ENCODE assay signal across 40 cellular contexts in genomic region chr5:147575598-147575997, GRCh38.
"Had no signal": no experiment of that assay in that cellular context is flagged by ENCODE, and none has a peak within 500 bp of the region (broad histone marks: within the 10 kb centered on the region; RNA-seq: fewer than 3 reads in every experiment).

No MANE protein-coding gene starts in this region.

- H3K27me3 Mint-ChIP-seq: activated naive CD4-positive, alpha-beta T cell treated with anti-CD3 and anti-CD28 coated beads, Interleukin-2, amount 10 ng/mL, durations not matched to agents 7 days and 5 days; activated naive CD8-positive, alpha-beta T cell treated with anti-CD3 and anti-CD28 coated beads, Interleukin-2, amount 10 ng/mL, durations not matched to agents 7 days and 5 days; brain had no signal

- H3K36me3 Mint-ChIP-seq: activated naive CD4-positive, alpha-beta T cell treated with anti-CD3 and anti-CD28 coated beads, Interleukin-2, amount 10 ng/mL, durations not matched to agents 7 days and 5 days; activated naive CD4-positive, alpha-beta T cell treated with anti-CD3 and anti-CD28 coated beads, Interleukin-2, amount 50 U/mL, for 24 hours; activated naive CD4-positive, alpha-beta T cell treated with anti-CD3 and anti-CD28 coated beads, Interleukin-2, amount 50 U/mL, for 72 hours; activated naive CD8-positive, alpha-beta T cell; activated naive CD8-positive, alpha-beta T cell treated with anti-CD3 and anti-CD28 coated beads for 36 hours; activated naive CD8-positive, alpha-beta T cell treated with anti-CD3 and anti-CD28 coated beads, Interleukin-2, amount 10 ng/mL, durations not matched to agents 7 days and 5 days had no signal

- H3K27ac Mint-ChIP-seq: activated naive CD4-positive, alpha-beta T cell treated with anti-CD3 and anti-CD28 coated beads, Interleukin-2, amount 10 ng/mL, durations not matched to agents 7 days and 5 days; activated naive CD4-positive, alpha-beta T cell treated with anti-CD3 and anti-CD28 coated beads, Interleukin-2, amount 50 U/mL, for 24 hours; activated naive CD4-positive, alpha-beta T cell treated with anti-CD3 and anti-CD28 coated beads, Interleukin-2, amount 50 U/mL, for 72 hours; activated naive CD8-positive, alpha-beta T cell; activated naive CD8-positive, alpha-beta T cell treated with anti-CD3 and anti-CD28 coated beads for 36 hours; activated naive CD8-positive, alpha-beta T cell treated with anti-CD3 and anti-CD28 coated beads, Interleukin-2, amount 10 ng/mL, durations not matched to agents 7 days and 5 days; activated naive CD8-positive, alpha-beta T cell treated with anti-CD3 and anti-CD28 coated beads, Interleukin-2, amount 50 U/mL, for 24 hours; activated T-cell treated with anti-CD3 and anti-CD28 coated beads, Interleukin-2, amount 50 U/mL, for 24 hours; activated T-cell treated with anti-CD3 and anti-CD28 coated beads, Interleukin-2, amount 50 U/mL, for 72 hours; activated T-helper 1 cell treated with anti-CD3 and anti-CD28 coated beads, Interleukin-12 subunit alpha, Interleukin-12 subunit beta, Interleukin-2, Interleukin-4 antibody, amounts not matched to agents 30 ng/mL and 10 ng/mL and 1 ng/mL, durations not matched to agents 14 hours and 24 hours and 36 hours; activated T-helper 17 cell treated with anti-CD3 and anti-CD28 coated beads, Interleukin-2, amount 50 U/mL, for 72 hours; activated T-helper 2 cell treated with anti-CD3 and anti-CD28 coated beads, Interferon-gamma antibody, Interleukin-2, Interleukin-4, amounts not matched to agents 10 μg/mL and 5 μg/mL and 100 μg/mL, durations not matched to agents 14 hours and 24 hours and 36 hours; brain had no signal

- H3K36me3 ChIP-seq: adrenal gland, ascending aorta, brain microvascular endothelial cell, breast epithelium, cardiac muscle cell had no signal

- H3K9me3 ChIP-seq: adrenal gland, ascending aorta, body of pancreas, breast epithelium had no signal

- FAIRE-seq: astrocyte, bronchial epithelial cell had no signal

- H3K4me1 Mint-ChIP-seq: activated naive CD4-positive, alpha-beta T cell treated with anti-CD3 and anti-CD28 coated beads, Interleukin-2, amount 10 ng/mL, durations not matched to agents 7 days and 5 days; activated naive CD4-positive, alpha-beta T cell treated with anti-CD3 and anti-CD28 coated beads, Interleukin-2, amount 50 U/mL, for 24 hours; activated naive CD8-positive, alpha-beta T cell treated with anti-CD3 and anti-CD28 coated beads for 36 hours; activated naive CD8-positive, alpha-beta T cell treated with anti-CD3 and anti-CD28 coated beads, Interleukin-2, amount 10 ng/mL, durations not matched to agents 7 days and 5 days; activated naive CD8-positive, alpha-beta T cell treated with anti-CD3 and anti-CD28 coated beads, Interleukin-2, amount 50 U/mL, for 24 hours; activated T-helper 17 cell treated with anti-CD3 and anti-CD28 coated beads, Interleukin-2, amount 50 U/mL, for 72 hours; central memory CD8-positive, alpha-beta T cell had no signal

- H3K4me3 ChIP-seq: adrenal gland, ascending aorta, body of pancreas, breast epithelium, cardiac muscle cell had no signal

- H3K27me3 ChIP-seq: adrenal gland, ascending aorta, body of pancreas, brain microvascular endothelial cell, breast epithelium, cardiac muscle cell had no signal

- H3K27ac ChIP-seq: adrenal gland, ascending aorta, body of pancreas, brain microvascular endothelial cell, breast epithelium, cardiac muscle cell had no signal

- ATAC-seq: activated naive CD4-positive, alpha-beta T cell treated with anti-CD3 and anti-CD28 coated beads, Interleukin-2, amount 50 U/mL, for 72 hours; activated naive CD8-positive, alpha-beta T cell treated with anti-CD3 and anti-CD28 coated beads, Interleukin-2, amount 50 U/mL, for 24 hours; activated T-cell treated with anti-CD3 and anti-CD28 coated beads, Interleukin-2, amount 50 U/mL, for 4 hours; activated T-cell treated with anti-CD3 and anti-CD28 coated beads, Interleukin-2, amount 50 U/mL, for 72 hours; activated T-helper 17 cell treated with anti-CD3 and anti-CD28 coated beads, Interleukin-2, amount 50 U/mL, for 72 hours; body of pancreas had no signal

- H3K4me3 Mint-ChIP-seq: activated naive CD4-positive, alpha-beta T cell treated with anti-CD3 and anti-CD28 coated beads, Interleukin-2, amount 10 ng/mL, durations not matched to agents 7 days and 5 days; activated naive CD4-positive, alpha-beta T cell treated with anti-CD3 and anti-CD28 coated beads, Interleukin-2, amount 50 U/mL, for 24 hours; activated naive CD8-positive, alpha-beta T cell; activated naive CD8-positive, alpha-beta T cell treated with anti-CD3 and anti-CD28 coated beads for 36 hours; activated naive CD8-positive, alpha-beta T cell treated with anti-CD3 and anti-CD28 coated beads, Interleukin-2, amount 10 ng/mL, durations not matched to agents 7 days and 5 days; activated naive CD8-positive, alpha-beta T cell treated with anti-CD3 and anti-CD28 coated beads, Interleukin-2, amount 50 U/mL, for 24 hours; activated T-cell treated with anti-CD3 and anti-CD28 coated beads, Interleukin-2, amount 50 U/mL, for 24 hours; activated T-cell treated with anti-CD3 and anti-CD28 coated beads, Interleukin-2, amount 50 U/mL, for 4 hours; activated T-cell treated with anti-CD3 and anti-CD28 coated beads, Interleukin-2, amount 50 U/mL, for 72 hours; activated T-helper 1 cell treated with anti-CD3 and anti-CD28 coated beads, Interleukin-12 subunit alpha, Interleukin-12 subunit beta, Interleukin-2, Interleukin-4 antibody, amounts not matched to agents 30 ng/mL and 10 ng/mL and 1 ng/mL, durations not matched to agents 14 hours and 24 hours and 36 hours; activated T-helper 17 cell treated with anti-CD3 and anti-CD28 coated beads, Interleukin-2, amount 50 U/mL, for 72 hours; brain; central memory CD8-positive, alpha-beta T cell had no signal

- H3K4me1 ChIP-seq: adrenal gland, body of pancreas, breast epithelium had no signal

- DNase-seq: activated effector memory CD4-positive, alpha-beta T cell treated with anti-CD3 and anti-CD28 coated beads, Interleukin-2, amount 50 U/mL, for 16 hours; activated effector memory CD4-positive, alpha-beta T cell treated with Interleukin-2 at 50 U/mL for 16 hours; activated gamma-delta T cell; activated gamma-delta T cell treated with Interleukin-2 at 50 U/mL for 16 hours; activated naive CD4-positive, alpha-beta T cell; activated naive CD4-positive, alpha-beta T cell treated with anti-CD3 and anti-CD28 coated beads, Interleukin-2, amount 10 ng/mL, durations not matched to agents 7 days and 5 days; activated naive CD4-positive, alpha-beta T cell treated with anti-CD3 and anti-CD28 coated beads, Interleukin-2, amount 50 U/mL, for 16 hours; activated naive CD4-positive, alpha-beta T cell treated with Interleukin-2 at 50 U/mL for 16 hours; activated naive CD8-positive, alpha-beta T cell treated with anti-CD3 and anti-CD28 coated beads for 36 hours; activated naive CD8-positive, alpha-beta T cell treated with anti-CD3 and anti-CD28 coated beads, Interleukin-2, amount 10 ng/mL, durations not matched to agents 7 days and 5 days; activated naive CD8-positive, alpha-beta T cell treated with anti-CD3 and anti-CD28 coated beads, Interleukin-2, amount 50 U/mL, for 24 hours; activated T-cell treated with anti-CD3 and anti-CD28 coated beads for 4 hours; activated T-cell treated with anti-CD3 and anti-CD28 coated beads, Interleukin-2, amount 50 U/mL, for 1 hour; activated T-cell treated with anti-CD3 and anti-CD28 coated beads, Interleukin-2, amount 50 U/mL, for 24 hours; activated T-cell treated with anti-CD3 and anti-CD28 coated beads, Interleukin-2, amount 50 U/mL, for 4 hours; activated T-cell treated with anti-CD3 and anti-CD28 coated beads, Interleukin-2, amount 50 U/mL, for 48 hours; activated T-cell treated with anti-CD3 and anti-CD28 coated beads, Interleukin-2, amount 50 U/mL, for 72 hours; adrenal gland; amniotic stem cell; amygdala; anterior cingulate cortex; aorta; body of pancreas; brain microvascular endothelial cell; caudate nucleus; central memory CD4-positive, alpha-beta T cell; cerebellar nuclear complex had no signal

- H3K9me3 Mint-ChIP-seq: activated naive CD4-positive, alpha-beta T cell treated with anti-CD3 and anti-CD28 coated beads, Interleukin-2, amount 50 U/mL, for 24 hours; activated T-helper 1 cell treated with anti-CD3 and anti-CD28 coated beads, Interleukin-12 subunit alpha, Interleukin-12 subunit beta, Interleukin-2, Interleukin-4 antibody, amounts not matched to agents 30 ng/mL and 10 ng/mL and 1 ng/mL, durations not matched to agents 14 hours and 24 hours and 36 hours; activated T-helper 17 cell treated with anti-CD3 and anti-CD28 coated beads, Interleukin-2, amount 50 U/mL, for 72 hours; activated T-helper 2 cell treated with anti-CD3 and anti-CD28 coated beads, Interferon-gamma antibody, Interleukin-2, Interleukin-4, amounts not matched to agents 10 μg/mL and 5 μg/mL and 100 μg/mL, durations not matched to agents 14 hours and 24 hours and 36 hours; central memory CD8-positive, alpha-beta T cell had no signal
